Comparison of ENCODE assay signal across 1 cellular context in the genomic region with DNA sequence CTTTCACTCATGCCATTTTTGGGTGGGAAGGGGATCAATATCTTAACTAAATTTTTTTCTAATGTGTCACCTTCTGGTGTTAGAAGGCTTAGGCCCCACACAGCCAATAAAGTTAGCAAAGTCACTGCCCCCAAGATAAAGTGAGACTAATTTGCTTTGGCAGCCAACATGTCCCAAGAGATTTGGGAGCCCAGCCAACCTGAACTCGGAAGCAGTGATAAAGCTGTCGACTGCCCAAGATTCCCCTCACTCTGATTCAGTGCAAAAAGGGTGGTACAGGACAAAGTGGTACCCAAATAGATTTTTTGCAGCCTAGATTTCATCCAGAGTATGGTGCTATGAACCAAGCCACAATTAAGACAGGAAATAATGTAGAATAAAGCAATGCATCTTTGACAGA.
TF ChIP-seq lines count a peak whose summit lies in the region.

No MANE protein-coding gene starts in this region.

TF ChIP-seq in WTC11, 78 proteins besides CTCF, POLR2A, EP300 and RAD21 (continued from another document):
- TF ChIP-seq, protein P1, sequence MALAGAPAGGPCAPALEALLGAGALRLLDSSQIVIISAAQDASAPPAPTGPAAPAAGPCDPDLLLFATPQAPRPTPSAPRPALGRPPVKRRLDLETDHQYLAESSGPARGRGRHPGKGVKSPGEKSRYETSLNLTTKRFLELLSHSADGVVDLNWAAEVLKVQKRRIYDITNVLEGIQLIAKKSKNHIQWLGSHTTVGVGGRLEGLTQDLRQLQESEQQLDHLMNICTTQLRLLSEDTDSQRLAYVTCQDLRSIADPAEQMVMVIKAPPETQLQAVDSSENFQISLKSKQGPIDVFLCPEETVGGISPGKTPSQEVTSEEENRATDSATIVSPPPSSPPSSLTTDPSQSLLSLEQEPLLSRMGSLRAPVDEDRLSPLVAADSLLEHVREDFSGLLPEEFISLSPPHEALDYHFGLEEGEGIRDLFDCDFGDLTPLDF (CRISPR knock-in tag; IDR thresholded peaks at IDR 0.05): no peak
- TF ChIP-seq EMX1 (CRISPR knock-in tag; IDR thresholded peaks at IDR 0.05) (no peak), SMAD3 (CRISPR knock-in tag; IDR thresholded peaks at IDR 0.05; ENCODE audit: borderline replicate concordance) (no peak), ELF4 (CRISPR knock-in tag; IDR thresholded peaks at IDR 0.05; ENCODE audit: low read depth) (no peak)
